In the genomic region with DNA sequence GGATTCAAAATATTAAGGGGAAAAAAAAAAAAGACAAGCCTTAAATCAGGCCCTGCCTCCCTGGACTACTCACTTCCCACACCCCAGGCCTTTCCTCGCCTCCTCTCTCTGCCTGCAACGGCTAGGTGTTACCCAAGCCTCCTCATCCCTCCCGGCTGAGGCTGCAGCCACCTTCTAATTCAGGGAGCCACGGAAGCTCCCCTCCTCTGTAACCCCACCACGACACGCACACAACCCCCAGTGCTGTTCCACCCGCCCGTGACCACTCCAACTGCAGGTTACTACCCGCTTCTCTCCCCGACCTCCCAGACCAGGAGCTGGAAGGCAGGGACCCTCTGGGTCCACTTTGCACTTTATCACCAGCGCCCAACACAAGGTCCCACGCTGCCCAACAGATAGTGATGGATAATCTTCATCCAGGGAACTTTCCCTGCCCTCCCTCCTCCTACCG, we compare ENCODE assay signal across 1 cellular context.
TF ChIP-seq lines count a peak whose summit lies in the region.

No MANE protein-coding gene starts in this region.

TF ChIP-seq in K562, 482 proteins besides CTCF, POLR2A, EP300 and RAD21:
- TF ChIP-seq ZNF232 (CRISPR knock-in tag; IDR thresholded peaks at IDR 0.05) (no peak), XRCC5 (IDR thresholded peaks at IDR 0.05; ENCODE audit: low read depth, low read length) (no peak), SIRT6 (IDR thresholded peaks at IDR 0.05; ENCODE audit: low read depth, low read length) (no peak), SAFB2 (IDR thresholded peaks at IDR 0.05; ENCODE audit: borderline replicate concordance, low read depth, low read length, severe bottlenecking) (no peak), HMG20B (CRISPR knock-in tag; IDR thresholded peaks at IDR 0.05) (no peak), RAD51 (IDR thresholded peaks at IDR 0.05; ENCODE audit: borderline replicate concordance, low read depth) (no peak), NR2C1 (IDR thresholded peaks at IDR 0.05) (no peak), NR2C1 (tag; IDR thresholded peaks at IDR 0.05) (no peak)
- TF ChIP-seq, protein P1, sequence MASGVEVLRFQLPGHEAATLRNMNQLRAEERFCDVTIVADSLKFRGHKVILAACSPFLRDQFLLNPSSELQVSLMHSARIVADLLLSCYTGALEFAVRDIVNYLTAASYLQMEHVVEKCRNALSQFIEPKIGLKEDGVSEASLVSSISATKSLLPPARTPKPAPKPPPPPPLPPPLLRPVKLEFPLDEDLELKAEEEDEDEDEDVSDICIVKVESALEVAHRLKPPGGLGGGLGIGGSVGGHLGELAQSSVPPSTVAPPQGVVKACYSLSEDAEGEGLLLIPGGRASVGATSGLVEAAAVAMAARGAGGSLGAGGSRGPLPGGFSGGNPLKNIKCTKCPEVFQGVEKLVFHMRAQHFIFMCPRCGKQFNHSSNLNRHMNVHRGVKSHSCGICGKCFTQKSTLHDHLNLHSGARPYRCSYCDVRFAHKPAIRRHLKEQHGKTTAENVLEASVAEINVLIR (CRISPR knock-in tag; IDR thresholded peaks at IDR 0.05), result no peak
- TF ChIP-seq, protein P2, sequence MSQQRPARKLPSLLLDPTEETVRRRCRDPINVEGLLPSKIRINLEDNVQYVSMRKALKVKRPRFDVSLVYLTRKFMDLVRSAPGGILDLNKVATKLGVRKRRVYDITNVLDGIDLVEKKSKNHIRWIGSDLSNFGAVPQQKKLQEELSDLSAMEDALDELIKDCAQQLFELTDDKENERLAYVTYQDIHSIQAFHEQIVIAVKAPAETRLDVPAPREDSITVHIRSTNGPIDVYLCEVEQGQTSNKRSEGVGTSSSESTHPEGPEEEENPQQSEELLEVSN (IDR thresholded peaks at IDR 0.05; ENCODE audit: borderline replicate concordance in 1 of 2, extremely low read depth in 1 of 2, insufficient read depth in 1 of 2, insufficient read length in 1 of 2, low read depth in 1 of 2, low read length in 1 of 2, poor library complexity in 1 of 2, severe bottlenecking in 1 of 2), result no peak
